9 cellular contexts compared by ENCODE assay signal in genomic region chr1:154352245-154352580, GRCh38. TPM values are rescaled to one million over a fixed set of nuclear protein-coding genes. Genes with fewer than 3 reads are reported as not detected.
DNase-seq lines count a peak whose midpoint lies in the region; ATAC-seq, FAIRE-seq and TF ChIP-seq lines count a peak whose summit lies in the region.
"Had no signal": no experiment of that assay in that cellular context is flagged by ENCODE, and none has a peak within 500 bp of the region (broad histone marks: within the 10 kb centered on the region; RNA-seq: fewer than 3 reads in every experiment).

No MANE protein-coding gene starts in this region.

- FAIRE-seq in keratinocyte (lab: Jason Lieb, UNC), result no peak

- no peak for TF ChIP-seq CTCF in keratinocyte (optimal IDR thresholded peaks at IDR 0.05 in 1 of 3, IDR thresholded peaks at IDR 0.05 in 1 of 3, conservative IDR thresholded peaks at IDR 0.05 in 1 of 3; ENCODE audit: extremely low read depth in 1 of 3, insufficient read depth in 2 of 3, low read length in 3 of 3)
- TF ChIP-seq CTCF in stomach (IDR thresholded peaks at IDR 0.05), result no peak
- TF ChIP-seq CTCF in GM13977 (IDR thresholded peaks at IDR 0.05; ENCODE audit: extremely low read depth, insufficient read depth, missing control alignments), result no peak

- no peaks in the 10 kb centered on the region for H3K79me2 ChIP-seq in keratinocyte (ENCODE audit: control insufficient read depth, insufficient read depth, low read length)

- H3K27me3 ChIP-seq in keratinocyte (ENCODE audit: control insufficient read depth, extremely low read depth, insufficient read depth, low read length) (no peaks in the 10 kb centered on the region), stomach (peaks cover 0 to 6% (median 0%) of the 10 kb centered on the region in 3 donors)

- intact Hi-C loops in stomach (cut with DNase I; ENCODE audit: low total_unique reads), result no loop called here

- peak overlapping the region; percentile 76 for H3K4me3 Mint-ChIP-seq in T-helper 2 cell treated with Interferon-gamma antibody and Interleukin-4, amounts not matched to agents 5 μg/mL and 100 μg/mL, for 36 hours
- peak overlapping the region; percentile 79 for H3K4me3 Mint-ChIP-seq in activated naive CD8-positive, alpha-beta T cell treated with anti-CD3 and anti-CD28 coated beads for 36 hours

- no peaks in the 10 kb centered on the region for H3K9me3 Mint-ChIP-seq in T-helper 2 cell treated with Interferon-gamma antibody and Interleukin-4, amounts not matched to agents 5 μg/mL and 100 μg/mL, for 36 hours
- no peaks in the 10 kb centered on the region for H3K9me3 Mint-ChIP-seq in activated naive CD8-positive, alpha-beta T cell treated with anti-CD3 and anti-CD28 coated beads for 36 hours

- peak overlapping the region; percentile 30 for H3K9ac ChIP-seq in keratinocyte (ENCODE audit: control insufficient read depth, extremely low read depth, insufficient read depth, low read length)

- no peak overlapping the region for H3K27ac ChIP-seq in keratinocyte (ENCODE audit: control insufficient read depth, insufficient read depth, low read length)
- peak overlapping the region; percentile 71 to 87 (median 84) for H3K27ac ChIP-seq in stomach

- H3K27ac Mint-ChIP-seq in T-helper 2 cell treated with Interferon-gamma antibody and Interleukin-4, amounts not matched to agents 5 μg/mL and 100 μg/mL, for 36 hours, result peak overlapping the region; percentile 85
- H3K27ac Mint-ChIP-seq in activated naive CD8-positive, alpha-beta T cell treated with anti-CD3 and anti-CD28 coated beads for 36 hours, result no peak overlapping the region

- H3K4me2 ChIP-seq in keratinocyte (ENCODE audit: control insufficient read depth, extremely low read depth, insufficient read depth, low read depth, low read length), result peak overlapping the region; percentile 78

- peaks cover 36% of the 10 kb centered on the region for H3K36me3 Mint-ChIP-seq in T-helper 2 cell treated with Interferon-gamma antibody and Interleukin-4, amounts not matched to agents 5 μg/mL and 100 μg/mL, for 36 hours (ENCODE audit: low read depth)
- peaks cover 15% of the 10 kb centered on the region for H3K36me3 Mint-ChIP-seq in activated naive CD8-positive, alpha-beta T cell treated with anti-CD3 and anti-CD28 coated beads for 36 hours

- DNase-seq in T-helper 2 cell treated with Interferon-gamma antibody and Interleukin-4, amounts not matched to agents 5 μg/mL and 100 μg/mL, for 36 hours (ENCODE audit: low spot score), result no peak
- DNase-seq in T-helper 2 cell, result no peak
- DNase-seq in activated naive CD8-positive, alpha-beta T cell treated with anti-CD3 and anti-CD28 coated beads for 36 hours, result no peak
- no peak for DNase-seq in keratinocyte (ENCODE audit: low read depth, low spot score)
- DNase-seq in stomach, result no peak
- DNase-seq in NCI-H748 treated with DMSO at 0.1 percent for 48 hours (lab: John Stamatoyannopoulos, UW), result no peak
- DNase-seq in GM13977 (ENCODE audit: low spot score), result no peak

- in situ Hi-C loops in GM13977 (cut with MboI; ENCODE audit: low pct_unique_long_range_greater_than_20kb, low sequenced_read_pairs, unreplicated experiment), result no loop called here

- TF ChIP-seq EP300 in stomach (IDR thresholded peaks at IDR 0.05), result no peak

- H3K4me1 ChIP-seq in keratinocyte (ENCODE audit: control insufficient read depth, extremely low read depth, insufficient read depth, low read length), result peaks cover 17% of the 10 kb centered on the region
- peaks cover 31 to 54% (median 39%) of the 10 kb centered on the region in 4 donors for H3K4me1 ChIP-seq in stomach

- no peak for TF ChIP-seq POLR2A in stomach (IDR thresholded peaks at IDR 0.05)

- dilution Hi-C loops in keratinocyte (cut with MboI; ENCODE audit: extremely low pct_ligation_motif_present, low sequenced_read_pairs), result no loop called here

- peak overlapping the region in 2 of 3 experiments; percentile 58 to 74 for H3K4me3 ChIP-seq in keratinocyte (ENCODE audit: control insufficient read depth in 2 of 3, extremely low read depth in 1 of 3, insufficient read depth in 2 of 3, low read depth in 1 of 3, low read length in 3 of 3)
- peak overlapping the region; percentile 39 to 51 (median 43) for H3K4me3 ChIP-seq in stomach

- no peaks in the 10 kb centered on the region for H3K9me1 ChIP-seq in keratinocyte (ENCODE audit: control insufficient read depth, extremely low read depth, insufficient read depth, low read length)

- 17 to 22% (median 20%) methylated on average over 9 of the region's 9 CpGs for WGBS in stomach, 5 donors

- H2AFZ ChIP-seq in keratinocyte (ENCODE audit: control insufficient read depth, low read length), result peak overlapping the region; percentile 91

- H3K9me3 ChIP-seq in keratinocyte (ENCODE audit: control insufficient read depth, low read depth, low read length) (no peaks in the 10 kb centered on the region), stomach (no peaks in the 10 kb centered on the region)

- H3K36me3 ChIP-seq in keratinocyte (ENCODE audit: control insufficient read depth in 2 of 2, extremely low read depth in 1 of 2, insufficient read depth in 2 of 2, low read length in 2 of 2) (peaks cover 1 to 5% of the 10 kb centered on the region in 2 experiments), stomach (peaks cover 15 to 25% (median 24%) of the 10 kb centered on the region in 4 donors)

- H3K4me1 Mint-ChIP-seq in T-helper 2 cell treated with Interferon-gamma antibody and Interleukin-4, amounts not matched to agents 5 μg/mL and 100 μg/mL, for 36 hours (ENCODE audit: low read depth), result peaks cover 27% of the 10 kb centered on the region
- peaks cover 34% of the 10 kb centered on the region for H3K4me1 Mint-ChIP-seq in activated naive CD8-positive, alpha-beta T cell treated with anti-CD3 and anti-CD28 coated beads for 36 hours

- no peaks in the 10 kb centered on the region for H3K27me3 Mint-ChIP-seq in T-helper 2 cell treated with Interferon-gamma antibody and Interleukin-4, amounts not matched to agents 5 μg/mL and 100 μg/mL, for 36 hours (ENCODE audit: low read depth)
- H3K27me3 Mint-ChIP-seq in activated naive CD8-positive, alpha-beta T cell treated with anti-CD3 and anti-CD28 coated beads for 36 hours, result peaks cover 4% of the 10 kb centered on the region

- ATAC-seq in GM19324 (IDR thresholded peaks at IDR 0.05; ENCODE audit: low FRiP score, unreplicated experiment), result no peak

- H4K20me1 ChIP-seq in keratinocyte (ENCODE audit: control insufficient read depth, extremely low read depth, insufficient read depth, low read length), result no peaks in the 10 kb centered on the region

RNA-seq across cellular contexts. Expression of gene ATP8B2, which starts 26.9 kb away (rescaled TPM):
- 10 to 100 TPM; 64.9 to 66.4 TPM for total RNA-seq in activated naive CD8-positive, alpha-beta T cell treated with anti-CD3 and anti-CD28 coated beads for 36 hours
- polyA plus RNA-seq in keratinocyte, result 9.5 to 16.2 TPM (median 12.5 TPM) in 3 replicates
- polyA plus RNA-seq in keratinocyte (2011; ENCODE audit: low read depth), result 2.2 TPM
- 8.5 and 14.9 TPM in 2 replicates for polyA plus RNA-seq in keratinocyte (2011; cell fraction: cytosol; rRNA removed)
- polyA plus RNA-seq in keratinocyte (2011; cell fraction: nucleus; rRNA removed), result 23.2 and 30.9 TPM in 2 replicates
- 3.4 and 11.0 TPM in 2 replicates for polyA plus RNA-seq in keratinocyte (2012; ENCODE audit: low replicate concordance)
- 15.2 to 28.1 TPM (median 19.4 TPM) in 3 replicates for polyA minus RNA-seq in keratinocyte
- 9.6 TPM for polyA minus RNA-seq in keratinocyte (2011; cell fraction: cytosol; rRNA and poly(A)+ RNA removed)
- 18.2 and 20.5 TPM in 2 replicates for polyA minus RNA-seq in keratinocyte (2011; cell fraction: nucleus; rRNA and poly(A)+ RNA removed)
- 10 to 100 TPM; 37.4 to 64.2 (median 46.9) TPM for total RNA-seq in stomach
- 1 to 10 TPM; 5.4 to 6.3 (median 5.5) TPM for polyA plus RNA-seq in stomach

RNA-seq across cellular contexts. Expression of gene AQP10, which starts 31.3 kb away (rescaled TPM):
- not detected for total RNA-seq in activated naive CD8-positive, alpha-beta T cell treated with anti-CD3 and anti-CD28 coated beads for 36 hours
- polyA plus RNA-seq in keratinocyte (0.85 to 1.8 TPM (median 1.2 TPM) in 3 replicates), stomach (not detected)
- not detected for polyA plus RNA-seq in keratinocyte (2011; ENCODE audit: low read depth)
- polyA plus RNA-seq in keratinocyte (2011; cell fraction: cytosol; rRNA removed), result 0.50 and 0.97 TPM in 2 replicates
- polyA plus RNA-seq in keratinocyte (2011; cell fraction: nucleus; rRNA removed), result 0.92 and 1.2 TPM in 2 replicates
- 0.37 and 0.71 TPM in 2 replicates for polyA plus RNA-seq in keratinocyte (2012; ENCODE audit: low replicate concordance)
- 0.39 to 1.3 TPM (median 1.2 TPM) in 3 replicates for polyA minus RNA-seq in keratinocyte
- polyA minus RNA-seq in keratinocyte (2011; cell fraction: cytosol; rRNA and poly(A)+ RNA removed), result not detected
- polyA minus RNA-seq in keratinocyte (2011; cell fraction: nucleus; rRNA and poly(A)+ RNA removed), result 0.74 and 0.93 TPM in 2 replicates
- total RNA-seq in stomach, result not detected
- total RNA-seq: M059J had no signal

RNA-seq across cellular contexts. Expression of gene IL6R, which starts 52.9 kb away (rescaled TPM):
- total RNA-seq in activated naive CD8-positive, alpha-beta T cell treated with anti-CD3 and anti-CD28 coated beads for 36 hours, result 1 to 10 TPM; 2.3 to 2.4 TPM
- polyA plus RNA-seq in keratinocyte, result 12.6 to 24.1 TPM (median 15.9 TPM) in 3 replicates
- polyA plus RNA-seq in keratinocyte (2011; ENCODE audit: low read depth), result 12.4 TPM
- 8.2 and 11.1 TPM in 2 replicates for polyA plus RNA-seq in keratinocyte (2011; cell fraction: cytosol; rRNA removed)
- polyA plus RNA-seq in keratinocyte (2011; cell fraction: nucleus; rRNA removed), result 30.5 and 37.3 TPM in 2 replicates
- 9.3 and 24.5 TPM in 2 replicates for polyA plus RNA-seq in keratinocyte (2012; ENCODE audit: low replicate concordance)
- 33.9 to 71.2 TPM (median 38.4 TPM) in 3 replicates for polyA minus RNA-seq in keratinocyte
- polyA minus RNA-seq in keratinocyte (2011; cell fraction: cytosol; rRNA and poly(A)+ RNA removed), result 28.0 TPM
- polyA minus RNA-seq in keratinocyte (2011; cell fraction: nucleus; rRNA and poly(A)+ RNA removed), result 38.8 and 51.2 TPM in 2 replicates
- total RNA-seq in stomach, result 10 to 100 TPM; 12.7 to 73.9 (median 37.4) TPM
- polyA plus RNA-seq in stomach, result 1 to 10 TPM; 1.9 to 4.1 (median 4.0) TPM
